In the genomic region with DNA sequence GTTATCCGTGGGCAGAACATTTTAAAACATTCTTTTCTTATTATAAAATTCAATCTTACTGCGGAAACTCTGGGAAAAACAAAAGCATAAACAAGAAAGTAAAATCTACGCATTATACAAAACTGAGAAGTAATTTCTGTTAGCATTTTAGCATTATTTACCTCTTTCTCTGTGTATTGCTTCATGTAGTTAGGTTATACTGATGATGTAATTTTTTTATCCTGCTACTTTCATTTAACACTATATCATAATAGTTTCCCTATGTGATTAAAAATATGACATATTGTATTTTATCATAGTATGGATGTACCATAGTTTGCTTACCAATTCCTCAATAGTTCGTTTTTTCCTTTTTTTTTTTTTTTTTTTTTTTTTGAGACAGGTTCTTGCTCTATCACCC, we compare ENCODE assay signal across 32 cellular contexts.
"Had no signal": no experiment of that assay in that cellular context is flagged by ENCODE, and none has a peak within 500 bp of the region (broad histone marks: within the 10 kb centered on the region; RNA-seq: fewer than 3 reads in every experiment).

No MANE protein-coding gene starts in this region.

- DNase-seq: activated B cell treated with CpG ODN at 0.5 μM for 24 hours; activated CD4-positive, alpha-beta memory T cell treated with anti-CD3 and anti-CD28 coated beads for 36 hours; activated CD4-positive, alpha-beta T cell treated with anti-CD3 and anti-CD28 coated beads, Interleukin-2, amount 10 ng/mL, durations not matched to agents 24 days and 14 days; activated CD8-positive, alpha-beta memory T cell treated with anti-CD3 and anti-CD28 coated beads, Interleukin-2, amount 10 ng/mL, durations not matched to agents 7 days and 5 days; activated CD8-positive, alpha-beta memory T cell treated with anti-CD3 and anti-CD28 coated beads, Interleukin-2, amount 50 U/mL, for 4 hours; activated CD8-positive, alpha-beta T cell treated with anti-CD3 and anti-CD28 coated beads, Interleukin-2, amount 10 ng/mL, durations not matched to agents 7 days and 5 days; activated effector memory CD4-positive, alpha-beta T cell treated with anti-CD3 and anti-CD28 coated beads, Interleukin-2, amount 50 U/mL, for 16 hours; activated naive CD4-positive, alpha-beta T cell treated with anti-CD3 and anti-CD28 coated beads for 36 hours; activated naive CD8-positive, alpha-beta T cell treated with anti-CD3 and anti-CD28 coated beads for 36 hours; activated naive CD8-positive, alpha-beta T cell treated with anti-CD3 and anti-CD28 coated beads, Interleukin-2, amount 50 U/mL, for 24 hours; activated T-cell treated with anti-CD3 and anti-CD28 coated beads, Interleukin-2, amount 50 U/mL, for 1 hour; activated T-cell treated with anti-CD3 and anti-CD28 coated beads, Interleukin-2, amount 50 U/mL, for 48 hours; adrenal gland; amygdala; aorta; body of pancreas; caudate nucleus; cortex of kidney; dermis blood vessel endothelial cell; effector CD4-positive, alpha-beta T cell; effector memory CD8-positive, alpha-beta T cell; erythroblast; foreskin keratinocyte; gastrocnemius medialis; glutamatergic neuron; heart right ventricle; T1000; WERI-Rb-1 had no signal

- FAIRE-seq: colon had no signal

- H3K27ac ChIP-seq: adrenal gland, body of pancreas, esophagus muscularis mucosa, foreskin keratinocyte, gastrocnemius medialis, heart right ventricle, hepatocyte, WERI-Rb-1 had no signal

- H3K79me2 ChIP-seq: hepatocyte had no signal

- H3K4me3 ChIP-seq: adrenal gland, body of pancreas, esophagus muscularis mucosa, gastrocnemius medialis, heart right ventricle, hepatocyte had no signal

- ATAC-seq: activated CD4-positive, CD25-positive, alpha-beta regulatory T cell treated with anti-CD3 and anti-CD28 coated beads, Interleukin-2, amount 50 U/mL, for 24 hours; activated CD8-positive, alpha-beta memory T cell treated with anti-CD3 and anti-CD28 coated beads, Interleukin-2, amount 10 ng/mL, durations not matched to agents 7 days and 5 days; activated CD8-positive, alpha-beta T cell treated with anti-CD3 and anti-CD28 coated beads, Interleukin-2, amount 10 ng/mL, durations not matched to agents 7 days and 5 days; activated naive CD8-positive, alpha-beta T cell treated with anti-CD3 and anti-CD28 coated beads, Interleukin-2, amount 50 U/mL, for 24 hours; body of pancreas; effector memory CD8-positive, alpha-beta T cell; foreskin keratinocyte; gastrocnemius medialis; heart right ventricle had no signal

- H3K27me3 ChIP-seq: adrenal gland, body of pancreas, esophagus muscularis mucosa, foreskin keratinocyte, gastrocnemius medialis, heart right ventricle, hepatocyte had no signal

- H3K4me1 ChIP-seq: adrenal gland, gastrocnemius medialis had no signal

- H2AFZ ChIP-seq: hepatocyte had no signal

- H3K4me2 ChIP-seq: hepatocyte had no signal

- H3K36me3 ChIP-seq: adrenal gland, esophagus muscularis mucosa, gastrocnemius medialis, heart right ventricle, WERI-Rb-1 had no signal

- H3K9me3 ChIP-seq: adrenal gland, body of pancreas, esophagus muscularis mucosa, gastrocnemius medialis, heart right ventricle had no signal
